ENCODE assay signal across 16 cellular contexts in the genomic region with DNA sequence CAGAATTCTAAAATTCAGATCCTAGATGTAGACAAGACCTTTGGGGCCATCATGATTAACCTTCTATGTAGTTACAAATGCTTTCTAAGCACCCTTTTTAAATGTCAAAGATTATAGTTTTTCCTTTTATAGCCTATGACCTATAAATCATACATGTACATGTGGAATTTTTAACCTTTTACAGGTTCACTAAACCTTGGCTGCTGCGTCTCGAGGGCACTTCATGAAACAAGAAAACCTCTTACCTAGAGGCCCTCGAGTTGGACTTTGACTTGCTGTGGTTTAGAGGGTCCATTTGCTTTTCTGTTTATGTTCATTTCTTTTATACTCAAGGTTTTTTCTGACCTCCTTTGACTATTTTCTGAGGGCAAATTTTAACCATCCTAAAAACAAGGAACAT.
"Had no signal": no experiment of that assay in that cellular context is flagged by ENCODE, and none has a peak within 500 bp of the region (broad histone marks: within the 10 kb centered on the region; RNA-seq: fewer than 3 reads in every experiment).

No MANE protein-coding gene starts in this region.

- H3K36me3 ChIP-seq: esophagus squamous epithelium, gastroesophageal sphincter, heart left ventricle had no signal

- H3K4me3 ChIP-seq: esophagus squamous epithelium, gastroesophageal sphincter, heart left ventricle, lung had no signal

- DNase-seq: activated CD4-positive, alpha-beta memory T cell treated with anti-CD3 and anti-CD28 coated beads, Interleukin-2, amount 10 ng/mL, durations not matched to agents 7 days and 5 days; activated CD4-positive, alpha-beta T cell treated with anti-CD3 and anti-CD28 coated beads, Interleukin-2, amount 10 ng/mL, durations not matched to agents 24 days and 14 days; activated CD8-positive, alpha-beta memory T cell treated with anti-CD3 and anti-CD28 coated beads, Interleukin-2, amount 10 ng/mL, durations not matched to agents 7 days and 5 days; activated effector memory CD4-positive, alpha-beta T cell treated with anti-CD3 and anti-CD28 coated beads, Interleukin-2, amount 50 U/mL, for 16 hours; activated naive CD4-positive, alpha-beta T cell treated with anti-CD3 and anti-CD28 coated beads, Interleukin-2, amount 10 ng/mL, durations not matched to agents 7 days and 5 days; activated T-cell treated with anti-CD3 and anti-CD28 coated beads for 4 hours; esophagus squamous epithelium; naive thymus-derived CD8-positive, alpha-beta T cell; retina; stimulated activated CD4-positive, alpha-beta T cell treated with anti-CD3 and anti-CD28 coated beads, Interleukin-4, amount 100 ng/mL, for 4 hours; trophoblast cell had no signal

- H3K27ac Mint-ChIP-seq: activated CD4-positive, alpha-beta memory T cell treated with anti-CD3 and anti-CD28 coated beads, Interleukin-2, amount 10 ng/mL, durations not matched to agents 7 days and 5 days; activated CD4-positive, alpha-beta T cell treated with anti-CD3 and anti-CD28 coated beads, Interleukin-2, amount 10 ng/mL, durations not matched to agents 24 days and 14 days; activated CD8-positive, alpha-beta memory T cell treated with anti-CD3 and anti-CD28 coated beads, Interleukin-2, amount 10 ng/mL, durations not matched to agents 7 days and 5 days; activated naive CD4-positive, alpha-beta T cell treated with anti-CD3 and anti-CD28 coated beads, Interleukin-2, amount 10 ng/mL, durations not matched to agents 7 days and 5 days; naive thymus-derived CD8-positive, alpha-beta T cell; stimulated activated naive CD8-positive, alpha-beta T cell treated with anti-CD3 and anti-CD28 coated beads, Interleukin-15, Interleukin-2, amounts not matched to agents 100 ng/mL and 50 ng/mL, for 24 hours had no signal

- H3K27ac ChIP-seq: esophagus squamous epithelium had no signal

- H3K4me3 Mint-ChIP-seq: activated CD4-positive, alpha-beta memory T cell treated with anti-CD3 and anti-CD28 coated beads, Interleukin-2, amount 10 ng/mL, durations not matched to agents 7 days and 5 days; activated CD4-positive, alpha-beta T cell treated with anti-CD3 and anti-CD28 coated beads, Interleukin-2, amount 10 ng/mL, durations not matched to agents 24 days and 14 days; activated CD8-positive, alpha-beta memory T cell treated with anti-CD3 and anti-CD28 coated beads, Interleukin-2, amount 10 ng/mL, durations not matched to agents 7 days and 5 days; activated naive CD4-positive, alpha-beta T cell treated with anti-CD3 and anti-CD28 coated beads, Interleukin-2, amount 10 ng/mL, durations not matched to agents 7 days and 5 days; naive thymus-derived CD8-positive, alpha-beta T cell; stimulated activated naive CD8-positive, alpha-beta T cell treated with anti-CD3 and anti-CD28 coated beads, Interleukin-15, Interleukin-2, amounts not matched to agents 100 ng/mL and 50 ng/mL, for 24 hours had no signal

- H3K9me3 ChIP-seq: esophagus squamous epithelium, gastroesophageal sphincter, heart left ventricle had no signal

- H3K4me1 Mint-ChIP-seq: activated CD4-positive, alpha-beta memory T cell treated with anti-CD3 and anti-CD28 coated beads, Interleukin-2, amount 10 ng/mL, durations not matched to agents 7 days and 5 days; activated CD4-positive, alpha-beta T cell treated with anti-CD3 and anti-CD28 coated beads, Interleukin-2, amount 10 ng/mL, durations not matched to agents 24 days and 14 days; activated CD8-positive, alpha-beta memory T cell treated with anti-CD3 and anti-CD28 coated beads, Interleukin-2, amount 10 ng/mL, durations not matched to agents 7 days and 5 days; activated naive CD4-positive, alpha-beta T cell treated with anti-CD3 and anti-CD28 coated beads, Interleukin-2, amount 10 ng/mL, durations not matched to agents 7 days and 5 days; naive thymus-derived CD8-positive, alpha-beta T cell had no signal

- H3K36me3 Mint-ChIP-seq: activated CD8-positive, alpha-beta memory T cell treated with anti-CD3 and anti-CD28 coated beads, Interleukin-2, amount 10 ng/mL, durations not matched to agents 7 days and 5 days; activated naive CD4-positive, alpha-beta T cell treated with anti-CD3 and anti-CD28 coated beads, Interleukin-2, amount 10 ng/mL, durations not matched to agents 7 days and 5 days; naive thymus-derived CD8-positive, alpha-beta T cell had no signal

- H3K9me3 Mint-ChIP-seq: activated CD4-positive, alpha-beta memory T cell treated with anti-CD3 and anti-CD28 coated beads, Interleukin-2, amount 10 ng/mL, durations not matched to agents 7 days and 5 days; activated CD4-positive, alpha-beta T cell treated with anti-CD3 and anti-CD28 coated beads, Interleukin-2, amount 10 ng/mL, durations not matched to agents 24 days and 14 days; activated naive CD4-positive, alpha-beta T cell treated with anti-CD3 and anti-CD28 coated beads, Interleukin-2, amount 10 ng/mL, durations not matched to agents 7 days and 5 days; brain; naive thymus-derived CD8-positive, alpha-beta T cell; stimulated activated naive CD8-positive, alpha-beta T cell treated with anti-CD3 and anti-CD28 coated beads, Interleukin-15, Interleukin-2, amounts not matched to agents 100 ng/mL and 50 ng/mL, for 24 hours had no signal

- H3K27me3 Mint-ChIP-seq: activated CD4-positive, alpha-beta memory T cell treated with anti-CD3 and anti-CD28 coated beads, Interleukin-2, amount 10 ng/mL, durations not matched to agents 7 days and 5 days; activated CD4-positive, alpha-beta T cell treated with anti-CD3 and anti-CD28 coated beads, Interleukin-2, amount 10 ng/mL, durations not matched to agents 24 days and 14 days; activated CD8-positive, alpha-beta memory T cell treated with anti-CD3 and anti-CD28 coated beads, Interleukin-2, amount 10 ng/mL, durations not matched to agents 7 days and 5 days; activated naive CD4-positive, alpha-beta T cell treated with anti-CD3 and anti-CD28 coated beads, Interleukin-2, amount 10 ng/mL, durations not matched to agents 7 days and 5 days; brain; stimulated activated naive CD8-positive, alpha-beta T cell treated with anti-CD3 and anti-CD28 coated beads, Interleukin-15, Interleukin-2, amounts not matched to agents 100 ng/mL and 50 ng/mL, for 24 hours had no signal

- H3K27me3 ChIP-seq: gastroesophageal sphincter, heart left ventricle had no signal
